8 cellular contexts compared by ENCODE assay signal in the genomic region with DNA sequence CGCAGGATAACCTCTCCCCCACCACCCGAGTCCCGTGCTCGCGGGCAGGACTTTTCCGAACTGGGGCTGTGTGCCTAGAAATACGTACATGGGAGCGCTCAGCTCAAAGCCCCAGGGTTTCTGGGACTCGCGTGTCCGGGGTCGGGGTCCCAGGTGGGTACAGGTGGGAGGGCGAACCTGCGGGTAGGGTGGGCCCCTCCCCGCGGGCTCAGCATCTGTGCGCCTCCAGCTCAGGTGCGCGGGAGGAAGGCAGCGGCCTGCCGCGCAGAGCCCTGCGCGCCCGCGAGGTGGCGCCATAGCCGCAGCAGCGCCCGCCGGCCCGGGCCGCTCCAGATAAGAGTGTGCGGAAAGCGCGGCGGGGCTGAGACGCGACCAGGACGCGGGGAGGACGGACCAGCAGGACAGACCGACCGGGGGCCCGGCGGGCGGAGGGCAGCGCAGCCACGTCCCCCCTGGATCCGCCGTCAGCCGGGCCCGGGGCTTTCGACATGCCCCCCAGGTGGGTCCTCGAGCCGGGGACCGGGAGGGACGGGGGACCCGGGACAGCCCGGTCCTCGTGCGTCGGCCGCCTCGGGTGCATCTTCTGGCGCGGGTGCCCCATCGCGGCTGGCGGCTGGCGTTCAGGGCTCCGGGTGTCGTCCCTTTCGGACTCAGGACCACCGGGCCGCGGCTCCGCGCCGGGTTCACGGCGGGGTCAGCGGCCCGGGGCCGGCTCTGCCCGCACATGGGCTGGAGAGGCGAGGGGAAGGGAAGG. TPM values are rescaled to one million over a fixed set of nuclear protein-coding genes. Genes with fewer than 3 reads are reported as not detected.
DNase-seq lines count a peak whose midpoint lies in the region; ATAC-seq and TF ChIP-seq lines count a peak whose summit lies in the region.

HIC1 (plus strand) TSS at position 364 of the 754 bp plus-strand sequence. CDS start 1,588 bp downstream, outside the sequence.

- H3K36me3 ChIP-seq in DND-41 (ENCODE audit: insufficient read depth, low read length) = no peaks in the 10 kb centered on the region
- H3K36me3 ChIP-seq in HEK293 (ENCODE audit: control insufficient read depth in 2 of 2, insufficient read depth in 1 of 2, low read length in 2 of 2) = no peaks in the 10 kb centered on the region

- CTCF ChIA-PET in HEK293 (lab: Yijun Ruan, JAX) = interaction anchor here (0.6 to 4.5 kb wide), 58 partner anchors 9 to 361 kb away, joined by 3 to 143 read pairs (median 4); no protein-coding TSS in a partner anchor

- DNase-seq in DND-41 (peak; percentile 75), NCI-H2227 (lab: John Stamatoyannopoulos, UW; ENCODE audit: unreplicated experiment) (peak; percentile 74), left colon (peak in 1 of 2 donors; percentile 78)
- DNase-seq in activated CD4-positive, alpha-beta T cell treated with anti-CD3 and anti-CD28 coated beads for 48 hours = peak; percentile 84
- DNase-seq in stimulated activated CD4-positive, alpha-beta T cell treated with anti-CD3 and anti-CD28 coated beads, Interleukin-2, amount 100 ng/mL, for 24 hours = peak; percentile 80 to 85

- peak; percentile 86 for TF ChIP-seq CTCF in DND-41 (IDR thresholded peaks at IDR 0.05; ENCODE audit: borderline replicate concordance, extremely low read depth, low read length, poor library complexity, severe bottlenecking)
- TF ChIP-seq CTCF in HEK293 (tag by site-specific recombination; IDR thresholded peaks at IDR 0.05) = peak; percentile 78

- H3K4me2 ChIP-seq in DND-41 (ENCODE audit: insufficient read depth, low read length) = peak within 1 kb of the TSS; percentile 99

- no peaks in the 10 kb centered on the region for H3K9me3 ChIP-seq in DND-41 (ENCODE audit: insufficient read depth, low read length, severe bottlenecking)
- no peaks in the 10 kb centered on the region for H3K9me3 ChIP-seq in HEK293 (ENCODE audit: control insufficient read depth, insufficient read depth, low read depth, low read length)

- H4K20me1 ChIP-seq in DND-41 (ENCODE audit: insufficient read depth, low read length) = peaks cover 29% of the 10 kb centered on the region

- POLR2A ChIA-PET in HEK293 (lab: Yijun Ruan, JAX) = interaction anchor here (0.5 to 1.2 kb wide), 2 partner anchors 190 to 299 kb away, joined by 3 to 11 read pairs; no protein-coding TSS in a partner anchor

- intact Hi-C loops in left colon (cut with DNase I, micrococcal nuclease) = loop anchor here in 1 of 2 donors (2.0 kb wide), 1 partner anchor 190 kb away; no protein-coding TSS in a partner anchor

- ATAC-seq in DND-41 (ENCODE audit: insufficient read depth, low read depth) = peak; percentile 76
- peak; percentile 56 for ATAC-seq in left colon
- no peak for ATAC-seq in HG03460 (IDR thresholded peaks at IDR 0.05; ENCODE audit: unreplicated experiment)

- H3K4me3 ChIP-seq in DND-41 (ENCODE audit: low read depth in 1 of 2, low read length in 2 of 2) (peak within 1 kb of the TSS; percentile 30 to 65; a peak in 3 of 4 replicates), HEK293 (ENCODE audit: low read depth, low read length) (peak within 1 kb of the TSS; percentile 48)

- H3K27me3 ChIP-seq in DND-41 (ENCODE audit: insufficient read depth, low read length, poor library complexity) = peaks cover 39% of the 10 kb centered on the region

- peak within 1 kb of the TSS; percentile 58 for H3K9ac ChIP-seq in DND-41 (ENCODE audit: low read depth, low read length)

- H3K27ac ChIP-seq in DND-41 (ENCODE audit: low read length) (no peak within 1 kb of the TSS), HEK293 (ENCODE audit: extremely low read depth, low read depth, low read length) (no peak within 1 kb of the TSS; the same call in 1 of the 2 replicates), cingulate gyrus (ENCODE audit: low read depth, low read length) (peak within 1 kb of the TSS; percentile 10)

- H3K4me1 ChIP-seq in DND-41 (ENCODE audit: insufficient read depth, low read length) = peaks cover 57% of the 10 kb centered on the region
- peaks cover 5% of the 10 kb centered on the region; the same call in 1 of the 2 replicates for H3K4me1 ChIP-seq in HEK293 (ENCODE audit: control insufficient read depth, insufficient read depth, low read length)

- H2AFZ ChIP-seq in DND-41 (ENCODE audit: low read depth, low read length) = peak within 1 kb of the TSS; percentile 65

- H3K79me2 ChIP-seq in DND-41 (ENCODE audit: insufficient read depth, low read length) = no peaks in the 10 kb centered on the region

TF ChIP-seq in HEK293, 187 proteins besides CTCF, POLR2A, EP300 and RAD21 (continues in another document):
- TF ChIP-seq ZNF561 (tag by site-specific recombination; IDR thresholded peaks at IDR 0.05; ENCODE audit: borderline replicate concordance) (no peak; the same call in 1 of the 2 replicates), ZNF433 (tag by site-specific recombination; IDR thresholded peaks at IDR 0.05; ENCODE audit: low read depth) (no peak), ZBTB11 (tag by site-specific recombination; conservative IDR thresholded peaks at IDR 0.05; ENCODE audit: low read depth) (peak; percentile 36; the same call in 1 of the 2 replicates), ZNF529 (tag by site-specific recombination; IDR thresholded peaks at IDR 0.05; ENCODE audit: insufficient replicate concordance) (no peak), ZBTB49 (tag by site-specific recombination; IDR thresholded peaks at IDR 0.05; ENCODE audit: low read depth) (no peak), YY2 (tag by site-specific recombination; IDR thresholded peaks at IDR 0.05) (no peak), ZNF558 (tag by site-specific recombination; IDR thresholded peaks at IDR 0.05) (no peak), ZNF624 (tag by site-specific recombination; IDR thresholded peaks at IDR 0.05) (no peak), KLF8 (tag by site-specific recombination; IDR thresholded peaks at IDR 0.05) (peak; percentile 48; the same call in 1 of the 2 replicates)
- TF ChIP-seq, protein P1, sequence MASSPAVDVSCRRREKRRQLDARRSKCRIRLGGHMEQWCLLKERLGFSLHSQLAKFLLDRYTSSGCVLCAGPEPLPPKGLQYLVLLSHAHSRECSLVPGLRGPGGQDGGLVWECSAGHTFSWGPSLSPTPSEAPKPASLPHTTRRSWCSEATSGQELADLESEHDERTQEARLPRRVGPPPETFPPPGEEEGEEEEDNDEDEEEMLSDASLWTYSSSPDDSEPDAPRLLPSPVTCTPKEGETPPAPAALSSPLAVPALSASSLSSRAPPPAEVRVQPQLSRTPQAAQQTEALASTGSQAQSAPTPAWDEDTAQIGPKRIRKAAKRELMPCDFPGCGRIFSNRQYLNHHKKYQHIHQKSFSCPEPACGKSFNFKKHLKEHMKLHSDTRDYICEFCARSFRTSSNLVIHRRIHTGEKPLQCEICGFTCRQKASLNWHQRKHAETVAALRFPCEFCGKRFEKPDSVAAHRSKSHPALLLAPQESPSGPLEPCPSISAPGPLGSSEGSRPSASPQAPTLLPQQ (tag by site-specific recombination; IDR thresholded peaks at IDR 0.05) = peak; percentile 88

RNA-seq across cellular contexts. Expression of gene HIC1, which starts in this region (rescaled TPM):
- 10 to 100 TPM in 1 of 2 donors, 1 to 10 TPM in 1; 4.8 to 12.8 TPM for total RNA-seq in left colon
